8 cellular contexts compared by ENCODE assay signal in the genomic region with DNA sequence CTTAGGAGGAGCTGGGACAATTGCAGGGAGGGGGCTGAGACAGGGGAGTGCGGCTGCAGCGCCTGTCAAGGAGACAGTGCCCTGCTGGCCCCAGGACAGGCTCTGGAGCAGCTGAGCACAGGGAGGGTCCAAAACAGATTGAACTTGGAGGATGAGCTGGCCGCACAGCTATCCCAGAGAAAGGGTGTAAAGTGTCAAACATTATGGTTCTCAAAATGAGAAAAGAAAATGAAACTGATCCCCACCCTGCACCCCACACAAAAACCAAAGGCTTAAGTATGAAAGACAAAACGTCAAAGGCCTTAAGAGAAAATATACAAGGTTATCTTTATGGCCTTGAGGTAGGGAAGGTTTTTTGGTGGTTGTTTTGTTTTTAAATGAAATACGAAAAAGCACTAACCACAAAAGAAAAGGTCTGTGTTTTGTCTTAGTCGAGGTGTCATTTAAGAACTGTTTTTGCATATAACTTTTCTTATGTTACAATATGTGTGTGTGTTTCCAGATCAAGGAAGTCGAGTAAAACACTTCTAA.
A peak's percentile ranks its signal among the peaks of the same experiment; 100 is the strongest.
DNase-seq lines count a peak whose midpoint lies in the region; ATAC-seq, FAIRE-seq and TF ChIP-seq lines count a peak whose summit lies in the region.

No MANE protein-coding gene starts in this region.

- no peaks in the 10 kb centered on the region for H3K9me3 ChIP-seq in T-helper 17 cell (ENCODE audit: control insufficient read depth, low read length, poor library complexity, severe bottlenecking)

- H3K4me1 Mint-ChIP-seq in T-helper 17 cell (peaks cover 53% of the 10 kb centered on the region), type B pancreatic cell (ENCODE audit: unreplicated experiment) (peaks cover 67% of the 10 kb centered on the region)

- DNase-seq in GM18507 (ENCODE audit: extremely low spot score, insufficient read length, low read depth) = no peak
- no peak for DNase-seq in T-helper 17 cell
- peak; percentile 17 for DNase-seq in left cardiac atrium
- no peak for DNase-seq in type B pancreatic cell (ENCODE audit: extremely low spot score, unreplicated experiment)
- DNase-seq in kidney glomerular epithelial cell (lab: John Stamatoyannopoulos, UW) = no peak
- no peak for DNase-seq in epidermal melanocyte (ENCODE audit: insufficient read length, low spot score)

- H3K27ac Mint-ChIP-seq in T-helper 17 cell = peak overlapping the region; percentile 98
- H3K27ac Mint-ChIP-seq in type B pancreatic cell = peak overlapping the region; percentile 55

- H3K9me3 Mint-ChIP-seq in type B pancreatic cell = no peaks in the 10 kb centered on the region

- H3K36me3 Mint-ChIP-seq in T-helper 17 cell (ENCODE audit: low read depth) (no peaks in the 10 kb centered on the region), type B pancreatic cell (no peaks in the 10 kb centered on the region)

- FAIRE-seq in GM18507 (lab: Jason Lieb, UNC) = peak; percentile 82

- TF ChIP-seq CTCF in type B pancreatic cell (conservative IDR thresholded peaks at IDR 0.05) = no peak

- H3K27me3 Mint-ChIP-seq in T-helper 17 cell (no peaks in the 10 kb centered on the region), type B pancreatic cell (no peaks in the 10 kb centered on the region)

- ATAC-seq in HG02588 (IDR thresholded peaks at IDR 0.05; ENCODE audit: unreplicated experiment) (peak; percentile 64), T-helper 17 cell (peak; percentile 62), left cardiac atrium (peak in 1 of 2 donors; percentile 15), GM19328 (IDR thresholded peaks at IDR 0.05; ENCODE audit: unreplicated experiment) (no peak)

- intact Hi-C loops in left cardiac atrium (cut with DNase I) = no loop called here

- H3K4me3 Mint-ChIP-seq in T-helper 17 cell (peak overlapping the region; percentile 88), type B pancreatic cell (peak overlapping the region; percentile 20)
